Comparison of ENCODE assay signal across 1 cellular context in the genomic region with DNA sequence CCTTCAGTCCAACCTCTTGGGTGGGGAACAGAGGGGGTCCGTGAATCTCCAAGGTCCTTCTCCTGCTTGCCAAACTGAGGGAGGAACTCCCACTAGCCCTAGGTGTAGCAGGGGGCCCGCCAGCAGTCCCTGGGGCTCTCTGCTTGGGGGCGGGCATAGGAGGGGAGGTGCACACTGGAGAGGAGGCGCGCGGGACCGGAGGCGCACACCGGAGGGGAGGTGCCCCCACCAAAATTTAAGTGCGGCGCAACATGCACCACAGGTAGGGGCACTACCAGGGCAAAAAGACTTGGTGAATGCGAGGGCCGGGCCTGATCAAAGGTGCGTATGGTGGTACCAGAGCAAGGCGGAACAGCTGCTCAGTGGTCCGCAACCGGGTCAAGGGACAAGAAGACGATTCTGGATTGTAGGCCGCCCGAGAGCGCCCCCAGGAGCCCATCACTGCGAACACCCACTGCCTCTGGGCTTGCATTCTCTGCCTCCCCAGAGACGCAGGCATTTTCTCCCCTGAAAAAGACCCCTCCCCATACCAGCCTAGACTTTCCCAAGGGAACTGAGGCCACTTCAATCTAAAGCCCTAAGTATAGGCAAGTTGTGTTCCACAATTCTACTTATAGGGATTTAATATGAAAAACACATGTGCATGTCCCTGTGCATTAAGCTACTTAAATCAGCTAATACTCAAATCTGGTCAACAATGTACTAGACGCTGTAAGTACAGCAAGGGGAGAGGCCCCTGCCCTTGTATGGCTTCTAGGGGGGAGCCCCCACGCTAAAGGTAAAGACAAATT.
TF ChIP-seq lines count a peak whose summit lies in the region.

No MANE protein-coding gene starts in this region.

TF ChIP-seq in H1, 55 proteins besides CTCF, POLR2A, EP300 and RAD21:
- no peak for TF ChIP-seq POLR2AphosphoS5 (IDR thresholded peaks at IDR 0.05; ENCODE audit: low read depth, low read length)
- TF ChIP-seq MAFK (IDR thresholded peaks at IDR 0.05; ENCODE audit: low read depth, low read length): no peak
- TF ChIP-seq TAF1 (IDR thresholded peaks at IDR 0.05; ENCODE audit: low read depth, low read length): 0 out of 2 replicates have a peak, but pooled peaks have one; percentile 19
- 0 out of 2 replicates have a peak, but pooled peaks have one; percentile 16 for TF ChIP-seq CREB1 (IDR thresholded peaks at IDR 0.05)
- peak; percentile 28 for TF ChIP-seq KDM4A (IDR thresholded peaks at IDR 0.05; ENCODE audit: low read depth, low read length, severe bottlenecking)
- TF ChIP-seq SP1 (IDR thresholded peaks at IDR 0.05; ENCODE audit: low read depth, low read length): no peak
